In genomic region chr2:135819211-135819610, GRCh38 we compare ENCODE assay signal across 8 cellular contexts. TPM values are rescaled to one million over a fixed set of nuclear protein-coding genes. Genes with fewer than 3 reads are reported as not detected.
DNase-seq lines count a peak whose midpoint lies in the region; ATAC-seq and TF ChIP-seq lines count a peak whose summit lies in the region.
"Had no signal": no experiment of that assay in that cellular context is flagged by ENCODE, and none has a peak within 500 bp of the region (broad histone marks: within the 10 kb centered on the region; RNA-seq: fewer than 3 reads in every experiment).

No MANE protein-coding gene starts in this region.

- intact Hi-C loops in Right ventricle myocardium inferior (cut with DNase I), result no loop called here

- no peak for ATAC-seq in GM18520 (IDR thresholded peaks at IDR 0.05; ENCODE audit: unreplicated experiment)
- no peak for ATAC-seq in Right ventricle myocardium inferior

- DNase-seq in NCI-H82 (lab: John Stamatoyannopoulos, UW), result peak; percentile 47
- peak; percentile 49 for DNase-seq in astrocyte of the hippocampus (ENCODE audit: low read depth, low spot score)
- DNase-seq in stimulated activated CD4-positive, alpha-beta T cell treated with anti-CD3 and anti-CD28 coated beads, Interleukin-2, amount 100 ng/mL, for 24 hours, result peak; percentile 39 to 66
- DNase-seq in DMS79 (lab: John Stamatoyannopoulos, UW), result no peak
- DNase-seq in Right ventricle myocardium inferior (ENCODE audit: missing footprints), result no peak

- H3K4me3 ChIP-seq in GM12875 (ENCODE audit: low read depth, low read length), result no peak overlapping the region
- H3K4me3 ChIP-seq: SK-N-MC had no signal

- peak; percentile 63 for TF ChIP-seq CTCF in GM12875 (IDR thresholded peaks at IDR 0.05; ENCODE audit: borderline replicate concordance, insufficient read depth, low read depth, low read length)

RNA-seq across cellular contexts. Expression of gene LCT, which starts 17.8 kb away (rescaled TPM):
- total RNA-seq in Right ventricle myocardium inferior, result not detected

RNA-seq across cellular contexts. Expression of gene MCM6, which starts 57.0 kb away (rescaled TPM):
- 5.8 TPM for total RNA-seq in Right ventricle myocardium inferior

Comparison
In these comparisons a context has a peak if more than half of its experiments do, and no peak if none do; other contexts are left out.
1. DNase-seq: peak in NCI-H82 (single experiment), astrocyte of the hippocampus (single experiment) and stimulated activated CD4-positive, alpha-beta T cell treated with anti-CD3 and anti-CD28 coated beads, Interleukin-2, amount 100 ng/mL, for 24 hours (2 of 2); none in DMS79 (single experiment) and Right ventricle myocardium inferior (single experiment).